ENCODE assay signal across 7 cellular contexts in the genomic region with DNA sequence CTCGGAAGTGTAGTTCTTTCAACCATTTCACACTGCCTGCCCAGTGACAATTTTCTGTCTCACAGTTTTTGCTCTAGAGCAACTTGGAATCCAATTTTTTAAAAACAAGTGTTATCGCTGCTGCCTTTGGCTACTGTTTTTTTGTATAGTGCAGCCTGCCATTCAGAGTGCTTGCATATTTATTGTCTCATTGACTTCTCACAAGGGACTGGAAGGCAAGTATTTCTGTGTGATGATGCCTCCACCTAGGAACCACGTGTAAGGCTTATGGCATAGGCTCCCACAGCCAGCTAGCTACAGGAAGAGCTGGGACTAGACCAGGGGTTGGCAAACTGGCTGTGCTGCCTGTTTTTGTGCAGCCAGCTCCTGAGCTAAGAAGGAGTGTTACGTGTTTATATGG. TPM values are rescaled to one million over a fixed set of nuclear protein-coding genes. Genes with fewer than 3 reads are reported as not detected.
DNase-seq lines count a peak whose midpoint lies in the region; ATAC-seq and TF ChIP-seq lines count a peak whose summit lies in the region.

No MANE protein-coding gene starts in this region.

- intact Hi-C loops in sigmoid colon (cut with DNase I), result no loop called here

- H3K9me3 ChIP-seq in HUES48 (ENCODE audit: control insufficient read depth, insufficient read depth, low read length) (no peaks in the 10 kb centered on the region), stomach smooth muscle (ENCODE audit: control insufficient read depth in 2 of 2, low read length in 2 of 2) (no peaks in the 10 kb centered on the region), sigmoid colon (no peaks in the 10 kb centered on the region)

- H3K27me3 ChIP-seq in HUES48 (ENCODE audit: control insufficient read depth, insufficient read depth, low read length) (no peaks in the 10 kb centered on the region), stomach smooth muscle (ENCODE audit: control insufficient read depth in 1 of 2, insufficient read depth in 2 of 2, low read length in 2 of 2) (no peaks in the 10 kb centered on the region), sigmoid colon (no peaks in the 10 kb centered on the region)

- DNase-seq in ELF-1 (ENCODE audit: low read depth, low spot score) (peak; percentile 35), hepatic stellate cell (ENCODE audit: low spot score) (peak; percentile 19), sigmoid colon (no peak)

- TF ChIP-seq CTCF in VCaP (conservative IDR thresholded peaks at IDR 0.05) (no peak), sigmoid colon (IDR thresholded peaks at IDR 0.05) (no peak)

- H3K4me3 ChIP-seq in HUES48 (ENCODE audit: low read depth, low read length) (peak overlapping the region; percentile 91), stomach smooth muscle (ENCODE audit: low read length in 2 of 2) (peak overlapping the region; percentile 90 to 98), sigmoid colon (peak overlapping the region in 1 of 4 donors; percentile 65)

- no peak for ATAC-seq in GM18498 (IDR thresholded peaks at IDR 0.05; ENCODE audit: unreplicated experiment)

- H3K4me1 ChIP-seq in HUES48 (ENCODE audit: control insufficient read depth, insufficient read depth, low read length) (no peaks in the 10 kb centered on the region), stomach smooth muscle (ENCODE audit: control insufficient read depth, insufficient read depth, low read length) (peaks cover 5% of the 10 kb centered on the region), sigmoid colon (peaks cover 0 to 21% (median 14%) of the 10 kb centered on the region in 4 donors)

- TF ChIP-seq EP300 in sigmoid colon (IDR thresholded peaks at IDR 0.05), result no peak

- H3K36me3 ChIP-seq in HUES48 (ENCODE audit: control insufficient read depth, insufficient read depth, low read length), result peaks cover 50% of the 10 kb centered on the region
- H3K36me3 ChIP-seq in stomach smooth muscle (ENCODE audit: control insufficient read depth in 2 of 2, insufficient read depth in 2 of 2, low read length in 2 of 2), result peaks cover 0 to 3% of the 10 kb centered on the region in 2 donors
- peaks cover 0 to 23% (median 3%) of the 10 kb centered on the region in 4 donors for H3K36me3 ChIP-seq in sigmoid colon

- TF ChIP-seq POLR2A in sigmoid colon (IDR thresholded peaks at IDR 0.05), result no peak

- H3K9ac ChIP-seq in HUES48 (ENCODE audit: low read depth, low read length), result peak overlapping the region; percentile 81
- no peak overlapping the region for H3K9ac ChIP-seq in stomach smooth muscle (ENCODE audit: low read length in 2 of 2)

- H3K27ac ChIP-seq in HUES48 (ENCODE audit: low read depth, low read length), result peak overlapping the region; percentile 78
- peak overlapping the region; percentile 88 for H3K27ac ChIP-seq in VCaP
- H3K27ac ChIP-seq in stomach smooth muscle (ENCODE audit: low read length), result no peak overlapping the region
- H3K27ac ChIP-seq in sigmoid colon, result no peak overlapping the region

- WGBS in sigmoid colon, 2 donors, result 9 to 32% methylated on average over 4 of the region's 4 CpGs

RNA-seq across cellular contexts. Expression of a gene that starts 0.9 kb away (rescaled TPM):
- total RNA-seq in sigmoid colon, result 1 to 10 TPM; 1.8 to 2.3 (median 1.9) TPM
- 1 to 10 TPM; 1.2 to 7.9 (median 6.0) TPM for polyA plus RNA-seq in sigmoid colon

RNA-seq across cellular contexts. Expression of a gene that starts 1.0 kb away (rescaled TPM):
- total RNA-seq in sigmoid colon, result 10 to 100 TPM; 16.1 to 24.3 (median 18.6) TPM
- polyA plus RNA-seq in sigmoid colon, result 10 to 100 TPM; 12.0 to 30.2 (median 22.2) TPM

RNA-seq across cellular contexts. Expression of a gene that starts 59.1 kb away (rescaled TPM):
- total RNA-seq in sigmoid colon, result 100 to 1,000 TPM in 1 of 4 donors, 10 to 100 TPM in 3; 90.0 to 115 (median 95.6) TPM
- 10 to 100 TPM; 45.0 to 52.0 (median 45.9) TPM for polyA plus RNA-seq in sigmoid colon

Comparison
In these comparisons a context has a peak if more than half of its experiments do, and no peak if none do; other contexts are left out.
1. H3K27ac ChIP-seq: peak in HUES48 (single experiment) and VCaP (single experiment); none in stomach smooth muscle (single experiment) and sigmoid colon (0 of 4).